In genomic region chr3:69321301-69321986, GRCh38 we compare ENCODE assay signal across 20 cellular contexts.
A peak's percentile ranks its signal among the peaks of the same experiment; 100 is the strongest.
DNase-seq lines count a peak whose midpoint lies in the region; ATAC-seq and TF ChIP-seq lines count a peak whose summit lies in the region.
"Had no signal": no experiment of that assay in that cellular context is flagged by ENCODE, and none has a peak within 500 bp of the region (broad histone marks: within the 10 kb centered on the region; RNA-seq: fewer than 3 reads in every experiment).

No MANE protein-coding gene starts in this region.

- peaks cover 21% of the 10 kb centered on the region for H3F3A ChIP-seq in MM.1S (ENCODE audit: insufficient read depth, low read length)

- H3K9ac ChIP-seq in MM.1S (ENCODE audit: low read length): peak overlapping the region; percentile 35; the same call in 1 of the 2 replicates
- H3K9ac ChIP-seq: KMS-11 had no signal

- H3K27me3 ChIP-seq in MM.1S (replicated peaks; ENCODE audit: insufficient read depth, low read length): no peaks in the 10 kb centered on the region
- no peaks in the 10 kb centered on the region for H3K27me3 ChIP-seq in esophagus muscularis mucosa
- H3K27me3 ChIP-seq in lung (ENCODE audit: control insufficient read depth, insufficient read depth): no peaks in the 10 kb centered on the region
- no peaks in the 10 kb centered on the region for H3K27me3 ChIP-seq in psoas muscle (ENCODE audit: insufficient read depth in 3 of 3, low read length in 2 of 3)
- H3K27me3 ChIP-seq: breast epithelium, SJSA1 had no signal

- no peaks in the 10 kb centered on the region for H3K79me2 ChIP-seq in MM.1S (ENCODE audit: low read length)

- intact Hi-C loops in esophagus muscularis mucosa (cut with DNase I) (no loop called here), psoas muscle (cut with DNase I) (no loop called here)

- ATAC-seq in lung (ENCODE audit: insufficient read depth, low FRiP score) (no peak), psoas muscle (no peak)
- ATAC-seq: activated CD4-positive, CD25-positive, alpha-beta regulatory T cell treated with anti-CD3 and anti-CD28 coated beads, Interleukin-2, amount 50 U/mL, for 24 hours; activated T-helper 17 cell treated with anti-CD3 and anti-CD28 coated beads, Interleukin-2, amount 50 U/mL, for 72 hours; natural killer cell treated with Interleukin-12 subunit alpha and Interleukin-12 subunit beta and Interleukin-15 and Interleukin-18, amount 100 ng/mL, for 72 hours; stimulated activated effector memory CD8-positive, alpha-beta T cell treated with anti-CD3 and anti-CD28 coated beads, Interleukin-12 subunit alpha, Interleukin-12 subunit beta, amount 100 ng/mL, for 72 hours had no signal

- H3K4me3 ChIP-seq in MM.1S (ENCODE audit: low read length): peak overlapping the region; percentile 19; the same call in 1 of the 2 replicates
- H3K4me3 ChIP-seq in esophagus muscularis mucosa: no peak overlapping the region
- H3K4me3 ChIP-seq in lung: no peak overlapping the region
- H3K4me3 ChIP-seq in psoas muscle: no peak overlapping the region
- H3K4me3 ChIP-seq: breast epithelium, prostate gland, SJSA1 had no signal

- TF ChIP-seq POLR2A in esophagus muscularis mucosa (IDR thresholded peaks at IDR 0.05; ENCODE audit: low read depth): no peak

- H4K20me1 ChIP-seq in MM.1S (ENCODE audit: insufficient read depth, low read length): no peaks in the 10 kb centered on the region

- peak overlapping the region; percentile 18; the same call in 1 of the 2 replicates for H2AFZ ChIP-seq in MM.1S (ENCODE audit: low read length)

- no peaks in the 10 kb centered on the region for H3K9me3 ChIP-seq in MM.1S (replicated peaks; ENCODE audit: insufficient read depth, low read length)
- H3K9me3 ChIP-seq in esophagus muscularis mucosa: no peaks in the 10 kb centered on the region
- H3K9me3 ChIP-seq in lung (ENCODE audit: control insufficient read depth in 2 of 2, insufficient read depth in 1 of 2, low read length in 1 of 2): no peaks in the 10 kb centered on the region
- H3K9me3 ChIP-seq in psoas muscle: no peaks in the 10 kb centered on the region
- H3K9me3 ChIP-seq: breast epithelium, prostate gland, SJSA1 had no signal

- WGBS in esophagus muscularis mucosa: 80% methylated on average over 7 of the region's 7 CpGs
- 80 to 84% methylated on average over 7 of the region's 7 CpGs for WGBS in lung, 2 donors
- WGBS in psoas muscle, 3 donors: 92 to 97% (median 95%) methylated on average over 7 of the region's 7 CpGs

- H3K4me1 ChIP-seq in MM.1S (ENCODE audit: low read length) (peaks cover 40% of the 10 kb centered on the region), esophagus muscularis mucosa (peaks cover 0 to 14% (median 4%) of the 10 kb centered on the region in 4 donors), lung (ENCODE audit: control insufficient read depth in 2 of 2, insufficient read depth in 2 of 2, low read length in 2 of 2) (peaks cover 0 to 8% of the 10 kb centered on the region in 2 donors), psoas muscle (no peaks in the 10 kb centered on the region)
- H3K4me1 ChIP-seq: breast epithelium, prostate gland, SJSA1 had no signal

- H3K27ac ChIP-seq in MM.1S (ENCODE audit: low read length) (peak overlapping the region; percentile 85), esophagus muscularis mucosa (replicated peaks in 1 of 4) (peak overlapping the region; percentile 8 to 49 (median 34)), lung (ENCODE audit: low read depth in 1 of 2, low read length in 1 of 2) (peak overlapping the region; percentile 22 to 70), substantia nigra (ENCODE audit: low read depth, low read length, poor library complexity, severe bottlenecking) (peak overlapping the region; percentile 94), psoas muscle (no peak overlapping the region)
- H3K27ac ChIP-seq: breast epithelium, KMS-11, prostate gland, SJSA1 had no signal

- H3K4me2 ChIP-seq in MM.1S (ENCODE audit: low read depth, low read length): peak overlapping the region; percentile 63
- H3K4me2 ChIP-seq: KMS-11 had no signal

- TF ChIP-seq CTCF in MM.1S (IDR thresholded peaks at IDR 0.05; ENCODE audit: low read length) (no peak), esophagus muscularis mucosa (IDR thresholded peaks at IDR 0.05) (no peak), lung (IDR thresholded peaks at IDR 0.05; ENCODE audit: control extremely low read depth, extremely low read depth) (no peak), psoas muscle (IDR thresholded peaks at IDR 0.05) (no peak)

- TF ChIP-seq EP300 in esophagus muscularis mucosa (IDR thresholded peaks at IDR 0.05): no peak

- DNase-seq in MM.1S (peak; percentile 71), esophagus muscularis mucosa (ENCODE audit: extremely low spot score) (no peak), lung (ENCODE audit: low spot score) (no peak), substantia nigra (lab: John Stamatoyannopoulos, UW) (peak in 1 of 49 donors; percentile 15), psoas muscle (no peak), ureter (ENCODE audit: low spot score) (no peak), NCI-H146 treated with DMSO at 0.1 percent for 48 hours (lab: John Stamatoyannopoulos, UW; ENCODE audit: unreplicated experiment) (no peak), epidermal melanocyte (ENCODE audit: insufficient read length, low spot score) (no peak)
- DNase-seq: EL; NCI-H1105; NCI-H526; stimulated activated CD4-positive, alpha-beta T cell treated with anti-CD3 and anti-CD28 coated beads, Interleukin-15, amount 100 ng/mL, for 24 hours had no signal

- H3K36me3 ChIP-seq in MM.1S (replicated peaks; ENCODE audit: insufficient read depth, low read length) (no peaks in the 10 kb centered on the region), esophagus muscularis mucosa (no peaks in the 10 kb centered on the region), lung (ENCODE audit: control insufficient read depth in 2 of 2, insufficient read depth in 2 of 2, low read length in 2 of 2) (no peaks in the 10 kb centered on the region), psoas muscle (ENCODE audit: insufficient read depth in 1 of 2, low read depth in 1 of 2) (no peaks in the 10 kb centered on the region)
- H3K36me3 ChIP-seq: breast epithelium, prostate gland, SJSA1 had no signal

- no peaks in the 10 kb centered on the region for H3K9me2 ChIP-seq in MM.1S (replicated peaks; ENCODE audit: insufficient read depth, low read length)
